22 cellular contexts compared by ENCODE assay signal in the genomic region with DNA sequence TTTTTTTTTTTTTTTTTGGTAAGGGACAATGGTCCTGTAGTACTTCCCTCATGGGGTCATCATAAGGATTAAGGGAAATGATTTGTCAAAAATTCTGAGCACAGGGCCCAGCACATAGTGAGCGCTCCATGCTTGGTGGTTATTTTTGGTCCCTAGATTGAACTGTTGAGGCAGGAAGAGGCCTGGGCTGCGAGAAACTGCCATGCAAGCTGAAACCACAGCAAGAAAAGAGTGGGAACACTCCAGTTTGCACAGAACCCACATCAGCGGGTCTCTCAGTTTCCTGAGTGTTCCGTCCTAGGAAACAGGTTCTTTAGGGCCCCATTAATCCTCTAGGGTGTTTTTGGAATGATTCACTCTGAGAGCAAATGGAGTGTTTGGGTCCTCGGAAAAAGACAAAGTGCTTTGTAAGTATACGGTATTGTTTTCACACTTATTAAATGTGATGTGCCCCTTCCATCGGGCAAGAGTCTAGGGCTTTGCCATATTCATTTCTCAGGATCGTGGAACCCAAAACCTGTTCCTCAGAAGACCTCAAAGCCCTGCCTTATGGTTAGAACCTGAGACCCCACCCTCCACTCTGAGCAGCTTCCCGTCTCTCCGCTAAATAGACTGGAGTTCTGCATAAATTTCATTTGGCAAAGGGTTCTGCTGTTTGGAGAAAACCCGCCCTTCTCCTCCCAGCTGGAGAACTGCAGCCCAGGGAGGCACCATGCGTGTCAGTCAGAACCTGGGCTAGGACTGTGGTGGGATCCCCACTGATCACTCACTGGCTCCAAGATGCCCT.
DNase-seq lines count a peak whose midpoint lies in the region; ATAC-seq and TF ChIP-seq lines count a peak whose summit lies in the region.
"Had no signal": no experiment of that assay in that cellular context is flagged by ENCODE, and none has a peak within 500 bp of the region (broad histone marks: within the 10 kb centered on the region; RNA-seq: fewer than 3 reads in every experiment).

No MANE protein-coding gene starts in this region.

- CTCF ChIA-PET in activated CD8-positive, alpha-beta memory T cell treated with anti-CD3 and anti-CD28 coated beads, Interleukin-2, amount 10 ng/mL, durations not matched to agents 7 days and 5 days (lab: Charles Lee) = no interaction called here

- peak overlapping the region; percentile 52 to 65 for H3K27ac ChIP-seq in aorta (ENCODE audit: low read depth in 1 of 2, low read length in 2 of 2)
- H3K27ac ChIP-seq: 22Rv1, GM23248, HL-60, PC-9 had no signal

- no peaks in the 10 kb centered on the region for H3K4me1 ChIP-seq in aorta (ENCODE audit: control insufficient read depth in 1 of 2, insufficient read depth in 2 of 2, low read length in 2 of 2)
- H3K4me1 ChIP-seq in mucosa of descending colon (ENCODE audit: low read depth) = no peaks in the 10 kb centered on the region

- WGBS in aorta, 2 donors = 20 to 31% methylated on average over 12 of the region's 12 CpGs

- no peak overlapping the region for H3K27ac Mint-ChIP-seq in activated CD8-positive, alpha-beta memory T cell treated with anti-CD3 and anti-CD28 coated beads, Interleukin-2, amount 10 ng/mL, durations not matched to agents 7 days and 5 days
- no peak overlapping the region for H3K27ac Mint-ChIP-seq in activated T-helper 17 cell treated with anti-CD3 and anti-CD28 coated beads, Interleukin-2, amount 50 U/mL, for 72 hours
- H3K27ac Mint-ChIP-seq: B cell had no signal

- H3K4me3 Mint-ChIP-seq in activated CD8-positive, alpha-beta memory T cell treated with anti-CD3 and anti-CD28 coated beads, Interleukin-2, amount 10 ng/mL, durations not matched to agents 7 days and 5 days = no peak overlapping the region
- H3K4me3 Mint-ChIP-seq in activated T-helper 17 cell treated with anti-CD3 and anti-CD28 coated beads, Interleukin-2, amount 50 U/mL, for 72 hours = no peak overlapping the region
- H3K4me3 Mint-ChIP-seq: B cell, IgD-negative memory B cell had no signal

- no peaks in the 10 kb centered on the region for H3K36me3 Mint-ChIP-seq in activated CD8-positive, alpha-beta memory T cell treated with anti-CD3 and anti-CD28 coated beads, Interleukin-2, amount 10 ng/mL, durations not matched to agents 7 days and 5 days
- no peaks in the 10 kb centered on the region for H3K36me3 Mint-ChIP-seq in activated T-helper 17 cell treated with anti-CD3 and anti-CD28 coated beads, Interleukin-2, amount 50 U/mL, for 72 hours (ENCODE audit: low read depth)
- H3K36me3 Mint-ChIP-seq: IgD-negative memory B cell had no signal

- no peak for ATAC-seq in activated CD8-positive, alpha-beta memory T cell treated with anti-CD3 and anti-CD28 coated beads, Interleukin-2, amount 10 ng/mL, durations not matched to agents 7 days and 5 days
- ATAC-seq in aorta (ENCODE audit: low FRiP score) = no peak
- no peak for ATAC-seq in activated T-helper 17 cell treated with anti-CD3 and anti-CD28 coated beads, Interleukin-2, amount 50 U/mL, for 72 hours (replicated peaks)
- ATAC-seq in HG03521 (IDR thresholded peaks at IDR 0.05; ENCODE audit: unreplicated experiment) = no peak
- ATAC-seq in mucosa of descending colon = no peak

- no peaks in the 10 kb centered on the region for H3K27me3 ChIP-seq in aorta (ENCODE audit: control insufficient read depth in 1 of 2, insufficient read depth in 2 of 2, low read length in 1 of 2)

- no peak overlapping the region for H3K4me3 ChIP-seq in aorta (ENCODE audit: low read length in 2 of 2)
- no peak overlapping the region for H3K4me3 ChIP-seq in mucosa of descending colon
- H3K4me3 ChIP-seq: GM23248, PC-9 had no signal

- H3K9me3 ChIP-seq in aorta (ENCODE audit: control insufficient read depth, low read length) (no peaks in the 10 kb centered on the region), mucosa of descending colon (no peaks in the 10 kb centered on the region)

- peaks cover 11% of the 10 kb centered on the region for H3K27me3 Mint-ChIP-seq in activated CD8-positive, alpha-beta memory T cell treated with anti-CD3 and anti-CD28 coated beads, Interleukin-2, amount 10 ng/mL, durations not matched to agents 7 days and 5 days
- H3K27me3 Mint-ChIP-seq in activated T-helper 17 cell treated with anti-CD3 and anti-CD28 coated beads, Interleukin-2, amount 50 U/mL, for 72 hours = peaks cover 9% of the 10 kb centered on the region

- H3K9me3 Mint-ChIP-seq in activated CD8-positive, alpha-beta memory T cell treated with anti-CD3 and anti-CD28 coated beads, Interleukin-2, amount 10 ng/mL, durations not matched to agents 7 days and 5 days (ENCODE audit: low read depth) = no peaks in the 10 kb centered on the region
- no peaks in the 10 kb centered on the region for H3K9me3 Mint-ChIP-seq in activated T-helper 17 cell treated with anti-CD3 and anti-CD28 coated beads, Interleukin-2, amount 50 U/mL, for 72 hours

- H3K36me3 ChIP-seq in aorta (ENCODE audit: control insufficient read depth in 1 of 2, insufficient read depth in 2 of 2, low read length in 1 of 2) (no peaks in the 10 kb centered on the region), mucosa of descending colon (ENCODE audit: low read depth) (no peaks in the 10 kb centered on the region)

- H3K4me1 Mint-ChIP-seq in activated CD8-positive, alpha-beta memory T cell treated with anti-CD3 and anti-CD28 coated beads, Interleukin-2, amount 10 ng/mL, durations not matched to agents 7 days and 5 days = no peaks in the 10 kb centered on the region
- no peaks in the 10 kb centered on the region for H3K4me1 Mint-ChIP-seq in activated T-helper 17 cell treated with anti-CD3 and anti-CD28 coated beads, Interleukin-2, amount 50 U/mL, for 72 hours
- H3K4me1 Mint-ChIP-seq: B cell, IgD-negative memory B cell had no signal

- intact Hi-C loops in aorta (cut with DNase I) = no loop called here
- intact Hi-C loops in mucosa of descending colon (cut with DNase I, micrococcal nuclease) = no loop called here

- no peak for TF ChIP-seq CTCF in mucosa of descending colon (IDR thresholded peaks at IDR 0.05)

- DNase-seq in activated CD8-positive, alpha-beta memory T cell treated with anti-CD3 and anti-CD28 coated beads, Interleukin-2, amount 10 ng/mL, durations not matched to agents 7 days and 5 days = peak; percentile 14
- DNase-seq in activated CD8-positive, alpha-beta memory T cell treated with anti-CD3 and anti-CD28 coated beads for 24 hours = no peak
- DNase-seq in Kasumi-1 (lab: John Stamatoyannopoulos, UW) (peak; percentile 31 to 33), mesenteric fat pad (ENCODE audit: low spot score) (peak; percentile 49), aorta (no peak), mucosa of descending colon (no peak)
- DNase-seq: GM23248, H7, Karpas-422, NCI-H1092 treated with DMSO at 0.1 percent for 48 hours, NCI-H1436 treated with DMSO at 0.1 percent for 48 hours, NCI-H187 treated with DMSO at 0.1 percent for 48 hours, NCI-H2107, NCI-H526 treated with DMSO at 0.1 percent for 48 hours, PC-9, Right ventricle myocardium superior had no signal

Comparison
In these comparisons a context has a peak if more than half of its experiments do, and no peak if none do; other contexts are left out.
1. DNase-seq: peak in activated CD8-positive, alpha-beta memory T cell treated with anti-CD3 and anti-CD28 coated beads, Interleukin-2, amount 10 ng/mL, durations not matched to agents 7 days and 5 days (single experiment), Kasumi-1 (2 of 2) and mesenteric fat pad (single experiment); none in activated CD8-positive, alpha-beta memory T cell treated with anti-CD3 and anti-CD28 coated beads for 24 hours (single experiment), aorta (0 of 2) and mucosa of descending colon (0 of 3).